In genomic region chr1:212752256-212752933, GRCh38 we compare ENCODE assay signal across 9 cellular contexts. TPM values are rescaled to one million over a fixed set of nuclear protein-coding genes. Genes with fewer than 3 reads are reported as not detected.
DNase-seq lines count a peak whose midpoint lies in the region; ATAC-seq, FAIRE-seq and TF ChIP-seq lines count a peak whose summit lies in the region.
"Had no signal": no experiment of that assay in that cellular context is flagged by ENCODE, and none has a peak within 500 bp of the region (broad histone marks: within the 10 kb centered on the region; RNA-seq: fewer than 3 reads in every experiment).

No MANE protein-coding gene starts in this region.

- H3K79me2 ChIP-seq in DOHH2 (ENCODE audit: control insufficient read depth, low read length) (peaks cover 3% of the 10 kb centered on the region), osteoblast (ENCODE audit: insufficient read depth, low read length) (no peaks in the 10 kb centered on the region)

- no peaks in the 10 kb centered on the region for H3K9me3 ChIP-seq in DOHH2 (ENCODE audit: control insufficient read depth, insufficient read depth, low read length)
- H3K9me3 ChIP-seq in osteoblast (ENCODE audit: low read depth, low read length) = no peaks in the 10 kb centered on the region

- H3K27ac ChIP-seq in DOHH2 (ENCODE audit: low read depth, low read length) (no peak overlapping the region), osteoblast (ENCODE audit: low read depth, low read length) (peak overlapping the region; percentile 59)

- peaks cover 2% of the 10 kb centered on the region; the same call in 1 of the 2 replicates for H3K36me3 ChIP-seq in DOHH2 (ENCODE audit: control insufficient read depth, low read length)
- no peaks in the 10 kb centered on the region for H3K36me3 ChIP-seq in osteoblast (ENCODE audit: insufficient read depth, low read length)

- H3K4me2 ChIP-seq in DOHH2 (ENCODE audit: low read length) (0 out of 2 replicates have a peak overlapping the region, but pooled peaks have one; percentile 5), osteoblast (ENCODE audit: insufficient read depth, low read length) (peak overlapping the region; percentile 85)

- H4K20me1 ChIP-seq in DOHH2 (ENCODE audit: control insufficient read depth, insufficient read depth, low read depth, low read length) (0 out of 2 replicates have a peak, but pooled peaks cover 7% of the 10 kb centered on the region), osteoblast (ENCODE audit: insufficient read depth, low read length) (no peaks in the 10 kb centered on the region)

- H3K4me3 ChIP-seq in DOHH2 (ENCODE audit: low read length) (no peak overlapping the region), cardiac fibroblast (replicated peaks in 1 of 2; ENCODE audit: low read depth in 2 of 2, low read length in 2 of 2) (peak overlapping the region in 1 of 2 donors; percentile 11), osteoblast (ENCODE audit: insufficient read depth, low read length) (peak overlapping the region; percentile 63)

- H3K27me3 ChIP-seq in DOHH2 (ENCODE audit: control insufficient read depth, low read length) (no peaks in the 10 kb centered on the region), osteoblast (ENCODE audit: insufficient read depth, low read length) (no peaks in the 10 kb centered on the region)

- H3F3A ChIP-seq in DOHH2 (ENCODE audit: control insufficient read depth, insufficient read depth) = peaks cover 7% of the 10 kb centered on the region; the same call in 1 of the 2 replicates

- peaks cover 34% of the 10 kb centered on the region for H3K4me1 ChIP-seq in DOHH2 (ENCODE audit: control insufficient read depth, low read length)
- peaks cover 20% of the 10 kb centered on the region for H3K4me1 ChIP-seq in osteoblast (ENCODE audit: insufficient read depth, low read length)

- peak overlapping the region; percentile 80 for H2AFZ ChIP-seq in osteoblast (ENCODE audit: low read length)

- no peaks in the 10 kb centered on the region for H3K9me2 ChIP-seq in DOHH2 (replicated peaks; ENCODE audit: control insufficient read depth, low read length)

- DNase-seq in cardiac fibroblast (ENCODE audit: low read depth in 2 of 2) (peak; percentile 52 to 64), osteoblast (ENCODE audit: insufficient read length, low spot score, missing footprints) (no peak), urothelium cell line (ENCODE audit: low spot score) (no peak), glomerular visceral epithelial cell (ENCODE audit: extremely low spot score) (no peak), DMS153 treated with DMSO at 0.1 percent for 48 hours (lab: John Stamatoyannopoulos, UW; ENCODE audit: unreplicated experiment) (no peak)
- DNase-seq: KG1 had no signal

- ATAC-seq in HG03354 (IDR thresholded peaks at IDR 0.05; ENCODE audit: poor library complexity, severe bottlenecking, unreplicated experiment) (peak; percentile 40), HG03025 (IDR thresholded peaks at IDR 0.05; ENCODE audit: low FRiP score, unreplicated experiment) (no peak)

- FAIRE-seq in urothelium cell line (lab: Jason Lieb, UNC) = no peak

- TF ChIP-seq CTCF in DOHH2 (IDR thresholded peaks at IDR 0.05; ENCODE audit: low read depth, low read length, poor library complexity, severe bottlenecking) = no peak
- TF ChIP-seq CTCF in cardiac fibroblast (IDR thresholded peaks at IDR 0.05; ENCODE audit: low read depth, low read length) = no peak
- TF ChIP-seq CTCF in osteoblast (IDR thresholded peaks at IDR 0.05; ENCODE audit: extremely low read depth, low read depth, low read length) = no peak

RNA-seq across cellular contexts. Expression of gene NSL1, which starts 39.2 kb away (rescaled TPM):
- 28.2 and 29.8 TPM in 2 replicates for total RNA-seq in osteoblast

RNA-seq across cellular contexts. Expression of gene TATDN3, which starts 39.3 kb away (rescaled TPM):
- 14.1 and 18.3 TPM in 2 replicates for total RNA-seq in osteoblast

RNA-seq across cellular contexts. Expression of gene BATF3, which starts 52.8 kb away (rescaled TPM):
- total RNA-seq in osteoblast = 0.36 and 0.59 TPM in 2 replicates

Comparison
In these comparisons a context has a peak if more than half of its experiments do, and no peak if none do; other contexts are left out.
1. DNase-seq: peak in cardiac fibroblast (2 of 2); none in osteoblast (single experiment), urothelium cell line (single experiment), glomerular visceral epithelial cell (single experiment) and DMS153 treated with DMSO at 0.1 percent for 48 hours (single experiment).